ENCODE assay signal across 1 cellular context in the genomic region with DNA sequence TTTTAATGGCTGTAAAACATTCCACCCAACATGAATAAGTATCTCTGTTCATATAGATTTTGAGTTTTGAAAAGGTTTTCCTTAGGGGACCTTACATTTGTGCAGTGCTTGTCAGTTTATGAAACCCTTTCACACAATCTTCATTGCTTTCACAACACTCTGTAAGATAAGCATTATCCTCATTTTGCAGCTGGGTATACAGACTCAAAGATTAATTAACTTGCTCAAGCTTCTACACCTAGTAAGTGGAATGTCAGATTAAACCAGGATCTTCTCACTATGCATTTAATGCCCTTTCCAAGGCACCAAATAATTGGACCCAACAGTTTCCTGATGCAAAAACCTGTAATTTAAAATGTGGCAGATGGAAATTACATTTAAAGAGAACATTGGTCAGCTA.
A peak's percentile ranks its signal among the peaks of the same experiment; 100 is the strongest.
TF ChIP-seq lines count a peak whose summit lies in the region.

No MANE protein-coding gene starts in this region.

TF ChIP-seq in K562, 482 proteins besides CTCF, POLR2A, EP300 and RAD21 (continued from another document and continues in another):
- TF ChIP-seq RBBP5 (IDR thresholded peaks at IDR 0.05; ENCODE audit: borderline replicate concordance, insufficient read depth, low read length, poor library complexity, severe bottlenecking), result no peak
- peak; percentile 38; the same call in 1 of the 2 replicates for TF ChIP-seq FOSL1 (tag; conservative IDR thresholded peaks at IDR 0.05)
- peak; percentile 95 for TF ChIP-seq ARID1B (IDR thresholded peaks at IDR 0.05)
- TF ChIP-seq, protein P1, sequence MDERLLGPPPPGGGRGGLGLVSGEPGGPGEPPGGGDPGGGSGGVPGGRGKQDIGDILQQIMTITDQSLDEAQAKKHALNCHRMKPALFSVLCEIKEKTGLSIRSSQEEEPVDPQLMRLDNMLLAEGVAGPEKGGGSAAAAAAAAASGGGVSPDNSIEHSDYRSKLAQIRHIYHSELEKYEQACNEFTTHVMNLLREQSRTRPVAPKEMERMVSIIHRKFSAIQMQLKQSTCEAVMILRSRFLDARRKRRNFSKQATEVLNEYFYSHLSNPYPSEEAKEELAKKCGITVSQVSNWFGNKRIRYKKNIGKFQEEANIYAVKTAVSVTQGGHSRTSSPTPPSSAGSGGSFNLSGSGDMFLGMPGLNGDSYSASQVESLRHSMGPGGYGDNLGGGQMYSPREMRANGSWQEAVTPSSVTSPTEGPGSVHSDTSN (CRISPR knock-in tag; IDR thresholded peaks at IDR 0.05; ENCODE audit: low read depth), result no peak
- TF ChIP-seq, protein P1 (tag; conservative IDR thresholded peaks at IDR 0.05; ENCODE audit: low read depth), result peak; percentile 78
- TF ChIP-seq ZNF644 (tag; IDR thresholded peaks at IDR 0.05; ENCODE audit: low read depth), result peak; percentile 64; the same call in 1 of the 2 replicates
- TF ChIP-seq SMARCE1 (IDR thresholded peaks at IDR 0.05), result peak; percentile 84
- TF ChIP-seq CEBPB (tag; IDR thresholded peaks at IDR 0.05), result peak; percentile 93
- TF ChIP-seq PML (IDR thresholded peaks at IDR 0.05; ENCODE audit: low read length), result peak; percentile 82; the same call in 1 of the 2 replicates
- TF ChIP-seq DIDO1 (tag; IDR thresholded peaks at IDR 0.05; ENCODE audit: low read depth), result no peak
- TF ChIP-seq, protein P2, sequence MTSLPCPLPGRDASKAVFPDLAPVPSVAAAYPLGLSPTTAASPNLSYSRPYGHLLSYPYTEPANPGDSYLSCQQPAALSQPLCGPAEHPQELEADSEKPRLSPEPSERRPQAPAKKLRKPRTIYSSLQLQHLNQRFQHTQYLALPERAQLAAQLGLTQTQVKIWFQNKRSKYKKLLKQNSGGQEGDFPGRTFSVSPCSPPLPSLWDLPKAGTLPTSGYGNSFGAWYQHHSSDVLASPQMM (CRISPR knock-in tag; IDR thresholded peaks at IDR 0.05), result no peak
- TF ChIP-seq FUS (optimal IDR thresholded peaks at IDR 0.05; ENCODE audit: low read depth, low read length), result no peak
- peak; percentile 74; the same call in 1 of the 2 replicates for TF ChIP-seq STAT5A (IDR thresholded peaks at IDR 0.05; ENCODE audit: borderline replicate concordance, low read length)
- TF ChIP-seq ARNT (IDR thresholded peaks at IDR 0.05), result peak in 1 of 2 experiments; percentile 63; a peak in 1 of 4 replicates
- TF ChIP-seq, protein P3, sequence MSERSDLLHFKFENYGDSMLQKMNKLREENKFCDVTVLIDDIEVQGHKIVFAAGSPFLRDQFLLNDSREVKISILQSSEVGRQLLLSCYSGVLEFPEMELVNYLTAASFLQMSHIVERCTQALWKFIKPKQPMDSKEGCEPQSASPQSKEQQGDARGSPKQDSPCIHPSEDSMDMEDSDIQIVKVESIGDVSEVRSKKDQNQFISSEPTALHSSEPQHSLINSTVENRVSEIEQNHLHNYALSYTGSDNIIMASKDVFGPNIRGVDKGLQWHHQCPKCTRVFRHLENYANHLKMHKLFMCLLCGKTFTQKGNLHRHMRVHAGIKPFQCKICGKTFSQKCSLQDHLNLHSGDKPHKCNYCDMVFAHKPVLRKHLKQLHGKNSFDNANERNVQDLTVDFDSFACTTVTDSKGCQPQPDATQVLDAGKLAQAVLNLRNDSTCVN (CRISPR knock-in tag; IDR thresholded peaks at IDR 0.05), result no peak
- peak; percentile 83 for TF ChIP-seq CBFA2T2 (conservative IDR thresholded peaks at IDR 0.05)
- TF ChIP-seq, protein P4, sequence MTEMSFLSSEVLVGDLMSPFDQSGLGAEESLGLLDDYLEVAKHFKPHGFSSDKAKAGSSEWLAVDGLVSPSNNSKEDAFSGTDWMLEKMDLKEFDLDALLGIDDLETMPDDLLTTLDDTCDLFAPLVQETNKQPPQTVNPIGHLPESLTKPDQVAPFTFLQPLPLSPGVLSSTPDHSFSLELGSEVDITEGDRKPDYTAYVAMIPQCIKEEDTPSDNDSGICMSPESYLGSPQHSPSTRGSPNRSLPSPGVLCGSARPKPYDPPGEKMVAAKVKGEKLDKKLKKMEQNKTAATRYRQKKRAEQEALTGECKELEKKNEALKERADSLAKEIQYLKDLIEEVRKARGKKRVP (CRISPR knock-in tag; IDR thresholded peaks at IDR 0.05), result 0 out of 2 replicates have a peak, but pooled peaks have one; percentile 25
- TF ChIP-seq BMI1 (IDR thresholded peaks at IDR 0.05; ENCODE audit: low read length), result no peak
- no peak for TF ChIP-seq FOXK2 (conservative IDR thresholded peaks at IDR 0.05 in 1 of 2, IDR thresholded peaks at IDR 0.05 in 1 of 2; ENCODE audit: low read depth in 2 of 2)
- TF ChIP-seq U2AF2 (optimal IDR thresholded peaks at IDR 0.05; ENCODE audit: low read depth, low read length), result no peak
- TF ChIP-seq TAL1 (IDR thresholded peaks at IDR 0.05), result peak; percentile 91
- no peak for TF ChIP-seq ZSCAN32 (CRISPR knock-in tag; IDR thresholded peaks at IDR 0.05)
- TF ChIP-seq ZZZ3 (IDR thresholded peaks at IDR 0.05), result no peak
- TF ChIP-seq RBM39 (optimal IDR thresholded peaks at IDR 0.05; ENCODE audit: low read depth, low read length), result no peak
- TF ChIP-seq HDAC2 (IDR thresholded peaks at IDR 0.05), result peak; percentile 84
- peak; percentile 72; the same call in 1 of the 2 replicates for TF ChIP-seq SOX6 (IDR thresholded peaks at IDR 0.05)
- no peak for TF ChIP-seq ZNF143 (CRISPR knock-in tag; IDR thresholded peaks at IDR 0.05)
- TF ChIP-seq SREBF2 (CRISPR knock-in tag; IDR thresholded peaks at IDR 0.05), result no peak
- TF ChIP-seq ELF1 (tag; IDR thresholded peaks at IDR 0.05), result no peak
- peak; percentile 48; the same call in 1 of the 2 replicates for TF ChIP-seq ZNF766 (CRISPR knock-in tag; conservative IDR thresholded peaks at IDR 0.05)
- TF ChIP-seq, protein P5, sequence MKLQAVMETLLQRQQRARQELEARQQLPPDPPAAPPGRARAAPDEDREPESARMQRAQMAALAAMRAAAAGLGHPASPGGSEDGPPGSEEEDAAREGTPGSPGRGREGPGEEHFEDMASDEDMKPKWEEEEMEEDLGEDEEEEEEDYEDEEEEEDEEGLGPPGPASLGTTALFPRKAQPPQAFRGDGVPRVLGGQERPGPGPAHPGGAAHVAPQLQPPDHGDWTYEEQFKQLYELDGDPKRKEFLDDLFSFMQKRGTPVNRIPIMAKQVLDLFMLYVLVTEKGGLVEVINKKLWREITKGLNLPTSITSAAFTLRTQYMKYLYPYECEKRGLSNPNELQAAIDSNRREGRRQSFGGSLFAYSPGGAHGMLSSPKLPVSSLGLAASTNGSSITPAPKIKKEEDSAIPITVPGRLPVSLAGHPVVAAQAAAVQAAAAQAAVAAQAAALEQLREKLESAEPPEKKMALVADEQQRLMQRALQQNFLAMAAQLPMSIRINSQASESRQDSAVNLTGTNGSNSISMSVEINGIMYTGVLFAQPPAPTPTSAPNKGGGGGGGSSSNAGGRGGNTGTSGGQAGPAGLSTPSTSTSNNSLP (IDR thresholded peaks at IDR 0.05; ENCODE audit: borderline replicate concordance, low read depth, low read length), result peak; percentile 77; the same call in 1 of the 2 replicates
- peak; percentile 27; the same call in 1 of the 2 replicates for TF ChIP-seq JUND (IDR thresholded peaks at IDR 0.05; ENCODE audit: borderline replicate concordance, low read depth, low read length)
- no peak; the same call in 2 of the 3 replicates for TF ChIP-seq JUND (tag; IDR thresholded peaks at IDR 0.05; ENCODE audit: borderline replicate concordance, low read depth, low read length)
- no peak for TF ChIP-seq TBP (optimal IDR thresholded peaks at IDR 0.05; ENCODE audit: low read depth, low read length)
- no peak for TF ChIP-seq ZNF347 (CRISPR knock-in tag; IDR thresholded peaks at IDR 0.05; ENCODE audit: low read depth)
- TF ChIP-seq TRIM24 (IDR thresholded peaks at IDR 0.05), result peak in 1 of 2 experiments; percentile 57; a peak in 2 of 4 replicates
- no peak for TF ChIP-seq BDP1 (IDR thresholded peaks at IDR 0.05; ENCODE audit: insufficient read depth, insufficient read length)
- no peak for TF ChIP-seq ZNF431 (CRISPR knock-in tag; IDR thresholded peaks at IDR 0.05)
- TF ChIP-seq GATA2 (CRISPR knock-in tag; IDR thresholded peaks at IDR 0.05), result peak; percentile 16; the same call in 1 of the 2 replicates
- TF ChIP-seq SMAD1 (IDR thresholded peaks at IDR 0.05; ENCODE audit: low read depth, low read length, partially characterized antibody), result peak; percentile 58
- TF ChIP-seq TBL1XR1 (IDR thresholded peaks at IDR 0.05; ENCODE audit: low read length in 2 of 2), result peak in 1 of 2 experiments; percentile 56; a peak in 2 of 4 replicates
- TF ChIP-seq TCF3 (CRISPR knock-in tag; IDR thresholded peaks at IDR 0.05), result peak; percentile 90
- TF ChIP-seq CEBPG (CRISPR knock-in tag; IDR thresholded peaks at IDR 0.05), result no peak
- peak; percentile 39 to 45; a peak in 2 of 4 replicates for TF ChIP-seq CEBPG (tag; conservative IDR thresholded peaks at IDR 0.05 in 1 of 2, IDR thresholded peaks at IDR 0.05 in 1 of 2)
- TF ChIP-seq, protein P6, sequence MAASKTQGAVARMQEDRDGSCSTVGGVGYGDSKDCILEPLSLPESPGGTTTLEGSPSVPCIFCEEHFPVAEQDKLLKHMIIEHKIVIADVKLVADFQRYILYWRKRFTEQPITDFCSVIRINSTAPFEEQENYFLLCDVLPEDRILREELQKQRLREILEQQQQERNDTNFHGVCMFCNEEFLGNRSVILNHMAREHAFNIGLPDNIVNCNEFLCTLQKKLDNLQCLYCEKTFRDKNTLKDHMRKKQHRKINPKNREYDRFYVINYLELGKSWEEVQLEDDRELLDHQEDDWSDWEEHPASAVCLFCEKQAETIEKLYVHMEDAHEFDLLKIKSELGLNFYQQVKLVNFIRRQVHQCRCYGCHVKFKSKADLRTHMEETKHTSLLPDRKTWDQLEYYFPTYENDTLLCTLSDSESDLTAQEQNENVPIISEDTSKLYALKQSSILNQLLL (CRISPR knock-in tag; IDR thresholded peaks at IDR 0.05; ENCODE audit: borderline replicate concordance), result no peak
- TF ChIP-seq, protein P7, sequence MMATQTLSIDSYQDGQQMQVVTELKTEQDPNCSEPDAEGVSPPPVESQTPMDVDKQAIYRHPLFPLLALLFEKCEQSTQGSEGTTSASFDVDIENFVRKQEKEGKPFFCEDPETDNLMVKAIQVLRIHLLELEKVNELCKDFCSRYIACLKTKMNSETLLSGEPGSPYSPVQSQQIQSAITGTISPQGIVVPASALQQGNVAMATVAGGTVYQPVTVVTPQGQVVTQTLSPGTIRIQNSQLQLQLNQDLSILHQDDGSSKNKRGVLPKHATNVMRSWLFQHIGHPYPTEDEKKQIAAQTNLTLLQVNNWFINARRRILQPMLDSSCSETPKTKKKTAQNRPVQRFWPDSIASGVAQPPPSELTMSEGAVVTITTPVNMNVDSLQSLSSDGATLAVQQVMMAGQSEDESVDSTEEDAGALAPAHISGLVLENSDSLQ (IDR thresholded peaks at IDR 0.05), result peak; percentile 53; the same call in 1 of the 2 replicates
- TF ChIP-seq ZNF316 (IDR thresholded peaks at IDR 0.05), result no peak
- no peak for TF ChIP-seq SRSF1 (IDR thresholded peaks at IDR 0.05; ENCODE audit: low read depth, low read length)
- TF ChIP-seq KLF13 (tag; IDR thresholded peaks at IDR 0.05; ENCODE audit: borderline replicate concordance, low read depth), result no peak
- TF ChIP-seq NFYB (IDR thresholded peaks at IDR 0.05; ENCODE audit: extremely low read depth, insufficient read length), result no peak
- TF ChIP-seq PPARD (CRISPR knock-in tag; IDR thresholded peaks at IDR 0.05), result no peak
- TF ChIP-seq, protein P8, sequence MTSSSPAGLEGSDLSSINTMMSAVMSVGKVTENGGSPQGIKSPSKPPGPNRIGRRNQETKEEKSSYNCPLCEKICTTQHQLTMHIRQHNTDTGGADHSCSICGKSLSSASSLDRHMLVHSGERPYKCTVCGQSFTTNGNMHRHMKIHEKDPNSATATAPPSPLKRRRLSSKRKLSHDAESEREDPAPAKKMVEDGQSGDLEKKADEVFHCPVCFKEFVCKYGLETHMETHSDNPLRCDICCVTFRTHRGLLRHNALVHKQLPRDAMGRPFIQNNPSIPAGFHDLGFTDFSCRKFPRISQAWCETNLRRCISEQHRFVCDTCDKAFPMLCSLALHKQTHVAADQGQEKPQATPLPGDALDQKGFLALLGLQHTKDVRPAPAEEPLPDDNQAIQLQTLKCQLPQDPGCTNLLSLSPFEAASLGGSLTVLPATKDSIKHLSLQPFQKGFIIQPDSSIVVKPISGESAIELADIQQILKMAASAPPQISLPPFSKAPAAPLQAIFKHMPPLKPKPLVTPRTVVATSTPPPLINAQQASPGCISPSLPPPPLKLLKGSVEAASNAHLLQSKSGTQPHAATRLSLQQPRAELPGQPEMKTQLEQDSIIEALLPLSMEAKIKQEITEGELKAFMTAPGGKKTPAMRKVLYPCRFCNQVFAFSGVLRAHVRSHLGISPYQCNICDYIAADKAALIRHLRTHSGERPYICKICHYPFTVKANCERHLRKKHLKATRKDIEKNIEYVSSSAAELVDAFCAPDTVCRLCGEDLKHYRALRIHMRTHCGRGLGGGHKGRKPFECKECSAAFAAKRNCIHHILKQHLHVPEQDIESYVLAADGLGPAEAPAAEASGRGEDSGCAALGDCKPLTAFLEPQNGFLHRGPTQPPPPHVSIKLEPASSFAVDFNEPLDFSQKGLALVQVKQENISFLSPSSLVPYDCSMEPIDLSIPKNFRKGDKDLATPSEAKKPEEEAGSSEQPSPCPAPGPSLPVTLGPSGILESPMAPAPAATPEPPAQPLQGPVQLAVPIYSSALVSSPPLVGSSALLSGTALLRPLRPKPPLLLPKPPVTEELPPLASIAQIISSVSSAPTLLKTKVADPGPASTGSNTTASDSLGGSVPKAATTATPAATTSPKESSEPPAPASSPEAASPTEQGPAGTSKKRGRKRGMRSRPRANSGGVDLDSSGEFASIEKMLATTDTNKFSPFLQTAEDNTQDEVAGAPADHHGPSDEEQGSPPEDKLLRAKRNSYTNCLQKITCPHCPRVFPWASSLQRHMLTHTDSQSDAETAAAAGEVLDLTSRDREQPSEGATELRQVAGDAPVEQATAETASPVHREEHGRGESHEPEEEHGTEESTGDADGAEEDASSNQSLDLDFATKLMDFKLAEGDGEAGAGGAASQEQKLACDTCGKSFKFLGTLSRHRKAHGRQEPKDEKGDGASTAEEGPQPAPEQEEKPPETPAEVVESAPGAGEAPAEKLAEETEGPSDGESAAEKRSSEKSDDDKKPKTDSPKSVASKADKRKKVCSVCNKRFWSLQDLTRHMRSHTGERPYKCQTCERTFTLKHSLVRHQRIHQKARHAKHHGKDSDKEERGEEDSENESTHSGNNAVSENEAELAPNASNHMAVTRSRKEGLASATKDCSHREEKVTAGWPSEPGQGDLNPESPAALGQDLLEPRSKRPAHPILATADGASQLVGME (CRISPR knock-in tag; IDR thresholded peaks at IDR 0.05), result no peak
- no peak for TF ChIP-seq ETV1 (tag; conservative IDR thresholded peaks at IDR 0.05; ENCODE audit: low read depth)
- TF ChIP-seq NBN (IDR thresholded peaks at IDR 0.05; ENCODE audit: low read depth), result 0 out of 2 replicates have a peak, but pooled peaks have one; percentile 29
- no peak for TF ChIP-seq ZNF830 (CRISPR knock-in tag; IDR thresholded peaks at IDR 0.05)
- TF ChIP-seq ZNF324 (CRISPR knock-in tag; IDR thresholded peaks at IDR 0.05), result no peak
- peak; percentile 92 for TF ChIP-seq CBFA2T3 (IDR thresholded peaks at IDR 0.05)
- TF ChIP-seq PHB2 (IDR thresholded peaks at IDR 0.05; ENCODE audit: low read depth), result 0 out of 2 replicates have a peak, but pooled peaks have one; percentile 29
